Comparison of ENCODE assay signal across 23 cellular contexts in genomic region chr9:133778336-133778995, GRCh38. TPM values are rescaled to one million over a fixed set of nuclear protein-coding genes. Genes with fewer than 3 reads are reported as not detected.
DNase-seq lines count a peak whose midpoint lies in the region; ATAC-seq and TF ChIP-seq lines count a peak whose summit lies in the region.
"Had no signal": no experiment of that assay in that cellular context is flagged by ENCODE, and none has a peak within 500 bp of the region (broad histone marks: within the 10 kb centered on the region; RNA-seq: fewer than 3 reads in every experiment).

No MANE protein-coding gene starts in this region.

- ATAC-seq in left lung = no peak
- no peak for ATAC-seq in psoas muscle
- ATAC-seq: CD8-positive, alpha-beta T cell; PC-3 had no signal

- peaks cover 65 to 85% of the 10 kb centered on the region in 2 donors for H3K36me3 Mint-ChIP-seq in CD14-positive monocyte
- H3K36me3 Mint-ChIP-seq: CD8-positive, alpha-beta T cell had no signal

- H3K4me1 ChIP-seq in left lung (no peaks in the 10 kb centered on the region), psoas muscle (no peaks in the 10 kb centered on the region)

- intact Hi-C loops in CD14-positive monocyte (cut with micrococcal nuclease) = no loop called here
- intact Hi-C loops in left lung (cut with DNase I) = no loop called here
- intact Hi-C loops in psoas muscle (cut with DNase I) = no loop called here

- H3K4me1 Mint-ChIP-seq in CD14-positive monocyte = peaks cover 9% of the 10 kb centered on the region

- no peak overlapping the region for H3K27ac Mint-ChIP-seq in CD14-positive monocyte
- H3K27ac Mint-ChIP-seq: CD8-positive, alpha-beta T cell had no signal

- DNase-seq in CD14-positive monocyte (ENCODE audit: low spot score) (peak; percentile 39), RWPE1 (ENCODE audit: low spot score) (no peak), left lung (peak; percentile 13 to 57), psoas muscle (peak; percentile 5 to 27), NCI-H82 (lab: John Stamatoyannopoulos, UW) (no peak), epidermal melanocyte (ENCODE audit: insufficient read length, low spot score) (no peak), NCI-H524 treated with DMSO at 0.1 percent for 48 hours (lab: John Stamatoyannopoulos, UW) (no peak)
- DNase-seq: C1 segment of cervical spinal cord; Caco-2; CD8-positive, alpha-beta T cell; GOT3; HCEC 1CT; Karpas-422; NCI-H1092; NCI-H1417 treated with DMSO at 0.1 percent for 48 hours; NCI-H1694 treated with DMSO at 0.1 percent for 48 hours; NCI-H2171 treated with DMSO at 0.1 percent for 48 hours; NCI-H345; NCI-H510A treated with DMSO at 0.1 percent for 48 hours; NCI-H748 treated with DMSO at 0.1 percent for 48 hours; NK-92 treated with Interleukin-12 subunit alpha and Interleukin-12 subunit beta, amount 100 ng/mL, for 24 hours; PC-3; SHP77 had no signal

- no peak overlapping the region for H3K4me3 Mint-ChIP-seq in CD14-positive monocyte
- H3K4me3 Mint-ChIP-seq: CD8-positive, alpha-beta T cell had no signal

- TF ChIP-seq CTCF in CD14-positive monocyte (IDR thresholded peaks at IDR 0.05) (no peak), RWPE1 (conservative IDR thresholded peaks at IDR 0.05; ENCODE audit: low read depth) (no peak), left lung (IDR thresholded peaks at IDR 0.05) (no peak), psoas muscle (IDR thresholded peaks at IDR 0.05) (no peak)

- peaks cover 0 to 2% (median 1%) of the 10 kb centered on the region in 3 donors for H3K27me3 Mint-ChIP-seq in CD14-positive monocyte (ENCODE audit: low read depth in 3 of 3)

- WGBS in psoas muscle, 3 donors = 91 to 94% (median 92%) methylated on average over 16 to 19 of the region's 19 CpGs

- H3K27ac ChIP-seq in RWPE1 (peak overlapping the region; percentile 15; the same call in 1 of the 2 replicates), left lung (no peak overlapping the region), psoas muscle (no peak overlapping the region)

- POLR2A ChIA-PET in RWPE1 (lab: Yijun Ruan, JAX; ENCODE audit: low non-redundant PET) = no interaction called here

- CTCF ChIA-PET in RWPE1 (lab: Yijun Ruan, JAX) = interaction anchor here (0.5 to 7.5 kb wide), 2 partner anchors 216 to 227 kb away, joined by 3 to 102 read pairs; no protein-coding TSS in a partner anchor

- H3K27me3 ChIP-seq in left lung (no peaks in the 10 kb centered on the region), psoas muscle (ENCODE audit: insufficient read depth in 3 of 3, low read length in 2 of 3) (no peaks in the 10 kb centered on the region)

- H3K4me3 ChIP-seq in left lung = no peak overlapping the region
- no peak overlapping the region for H3K4me3 ChIP-seq in psoas muscle

- H3K36me3 ChIP-seq in left lung (peaks cover 0 to 70% of the 10 kb centered on the region in 2 donors), psoas muscle (ENCODE audit: insufficient read depth in 1 of 2, low read depth in 1 of 2) (no peaks in the 10 kb centered on the region)

- H3K9me3 Mint-ChIP-seq in CD14-positive monocyte = peaks cover 0 to 19% (median 13%) of the 10 kb centered on the region in 7 donors
- H3K9me3 Mint-ChIP-seq: CD8-positive, alpha-beta T cell had no signal

- H3K9me3 ChIP-seq in left lung (peaks cover 0 to 15% of the 10 kb centered on the region in 2 donors), psoas muscle (no peaks in the 10 kb centered on the region)

RNA-seq across cellular contexts. Expression of gene SARDH, which starts 40.3 kb away (rescaled TPM):
- polyA plus RNA-seq in CD14-positive monocyte = not detected
- total RNA-seq in left lung = 1 to 10 TPM; 3.9 to 5.9 TPM
- 1 to 10 TPM in 3 of 4 donors, under 1 TPM in 1; 0.59 to 2.5 (median 1.5) TPM for total RNA-seq in psoas muscle
- under 1 TPM; 0.16 to 0.62 (median 0.26) TPM for polyA plus RNA-seq in psoas muscle

Comparison
In these comparisons a context has a peak if more than half of its experiments do, and no peak if none do; other contexts are left out.
1. DNase-seq: peak in CD14-positive monocyte (single experiment), left lung (2 of 2) and psoas muscle (2 of 2); none in RWPE1 (single experiment), NCI-H82 (single experiment), epidermal melanocyte (single experiment) and NCI-H524 treated with DMSO at 0.1 percent for 48 hours (single experiment).